Comparison of ENCODE assay signal across 1 cellular context in the genomic region with DNA sequence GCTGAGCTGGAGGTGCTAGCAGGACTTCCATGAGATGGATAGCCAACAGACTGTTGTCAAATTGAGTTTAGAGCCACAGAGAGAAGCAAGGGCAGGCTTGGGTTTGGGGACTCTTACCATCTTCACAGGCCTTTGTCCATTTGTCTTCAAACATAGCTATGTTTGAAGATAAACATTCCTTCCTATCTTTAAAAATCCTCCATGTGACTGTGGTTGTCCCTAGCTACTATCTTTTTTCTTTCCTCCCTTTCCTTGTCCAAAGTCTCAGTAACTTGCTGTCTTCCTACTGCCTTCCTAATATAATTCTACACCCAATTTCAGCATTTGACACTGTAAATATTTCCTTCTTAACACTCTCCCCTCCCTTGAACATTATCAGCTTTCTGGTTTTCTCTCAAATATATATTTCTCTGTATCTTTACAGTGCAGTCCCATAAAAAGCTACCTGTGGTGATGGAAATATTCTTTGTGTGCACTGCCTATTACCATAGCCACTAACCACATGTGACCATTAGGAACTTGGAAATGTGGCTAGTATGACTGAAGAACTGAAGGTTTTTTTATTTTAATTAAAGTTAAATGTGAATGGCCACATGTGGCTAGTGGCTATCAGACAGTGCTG.
TF ChIP-seq lines count a peak whose summit lies in the region.

No MANE protein-coding gene starts in this region.

TF ChIP-seq in HepG2, 621 proteins besides CTCF, POLR2A, EP300 and RAD21:
- TF ChIP-seq SOX13 (IDR thresholded peaks at IDR 0.05): no peak
- peak in 1 of 2 experiments; percentile 34; a peak in 1 of 4 replicates for TF ChIP-seq SOX13 (CRISPR knock-in tag; conservative IDR thresholded peaks at IDR 0.05 in 1 of 2, IDR thresholded peaks at IDR 0.05 in 1 of 2)
- no peak for TF ChIP-seq SMAD9 (CRISPR knock-in tag; IDR thresholded peaks at IDR 0.05)
- TF ChIP-seq TMF1 (CRISPR knock-in tag; IDR thresholded peaks at IDR 0.05; ENCODE audit: low read depth): no peak
- TF ChIP-seq ESRRA (CRISPR knock-in tag; IDR thresholded peaks at IDR 0.05; ENCODE audit: low read depth): no peak
- no peak for TF ChIP-seq KAT7 (CRISPR knock-in tag; IDR thresholded peaks at IDR 0.05; ENCODE audit: borderline replicate concordance)
- TF ChIP-seq SMYD3 (CRISPR knock-in tag; IDR thresholded peaks at IDR 0.05): no peak
- TF ChIP-seq ARHGAP35 (CRISPR knock-in tag; IDR thresholded peaks at IDR 0.05; ENCODE audit: borderline replicate concordance): no peak
- TF ChIP-seq AGO2 (optimal IDR thresholded peaks at IDR 0.05; ENCODE audit: low read depth, low read length): peak; percentile 31
- TF ChIP-seq ELF3 (CRISPR knock-in tag; IDR thresholded peaks at IDR 0.05): peak; percentile 38; the same call in 1 of the 2 replicates
- TF ChIP-seq ZMYM4 (CRISPR knock-in tag; IDR thresholded peaks at IDR 0.05): 0 out of 2 replicates have a peak, but pooled peaks have one; percentile 41
- no peak for TF ChIP-seq YY1 (IDR thresholded peaks at IDR 0.05; ENCODE audit: insufficient read depth, insufficient replicate concordance, low read depth, low read length)
- no peak for TF ChIP-seq ZNF790 (CRISPR knock-in tag; IDR thresholded peaks at IDR 0.05; ENCODE audit: borderline replicate concordance)
- TF ChIP-seq GABPB1 (CRISPR knock-in tag; IDR thresholded peaks at IDR 0.05): no peak
- TF ChIP-seq ARNT2 (CRISPR knock-in tag; IDR thresholded peaks at IDR 0.05; ENCODE audit: low read depth): no peak
- TF ChIP-seq GATA4 (IDR thresholded peaks at IDR 0.05; ENCODE audit: borderline replicate concordance, low read depth): no peak
- TF ChIP-seq ZNF83 (CRISPR knock-in tag; IDR thresholded peaks at IDR 0.05; ENCODE audit: borderline replicate concordance): no peak
- no peak for TF ChIP-seq MED1 (CRISPR knock-in tag; IDR thresholded peaks at IDR 0.05)
- no peak for TF ChIP-seq LCORL (IDR thresholded peaks at IDR 0.05)
- peak; percentile 63 for TF ChIP-seq LCORL (CRISPR knock-in tag; IDR thresholded peaks at IDR 0.05)
- TF ChIP-seq, protein P1, sequence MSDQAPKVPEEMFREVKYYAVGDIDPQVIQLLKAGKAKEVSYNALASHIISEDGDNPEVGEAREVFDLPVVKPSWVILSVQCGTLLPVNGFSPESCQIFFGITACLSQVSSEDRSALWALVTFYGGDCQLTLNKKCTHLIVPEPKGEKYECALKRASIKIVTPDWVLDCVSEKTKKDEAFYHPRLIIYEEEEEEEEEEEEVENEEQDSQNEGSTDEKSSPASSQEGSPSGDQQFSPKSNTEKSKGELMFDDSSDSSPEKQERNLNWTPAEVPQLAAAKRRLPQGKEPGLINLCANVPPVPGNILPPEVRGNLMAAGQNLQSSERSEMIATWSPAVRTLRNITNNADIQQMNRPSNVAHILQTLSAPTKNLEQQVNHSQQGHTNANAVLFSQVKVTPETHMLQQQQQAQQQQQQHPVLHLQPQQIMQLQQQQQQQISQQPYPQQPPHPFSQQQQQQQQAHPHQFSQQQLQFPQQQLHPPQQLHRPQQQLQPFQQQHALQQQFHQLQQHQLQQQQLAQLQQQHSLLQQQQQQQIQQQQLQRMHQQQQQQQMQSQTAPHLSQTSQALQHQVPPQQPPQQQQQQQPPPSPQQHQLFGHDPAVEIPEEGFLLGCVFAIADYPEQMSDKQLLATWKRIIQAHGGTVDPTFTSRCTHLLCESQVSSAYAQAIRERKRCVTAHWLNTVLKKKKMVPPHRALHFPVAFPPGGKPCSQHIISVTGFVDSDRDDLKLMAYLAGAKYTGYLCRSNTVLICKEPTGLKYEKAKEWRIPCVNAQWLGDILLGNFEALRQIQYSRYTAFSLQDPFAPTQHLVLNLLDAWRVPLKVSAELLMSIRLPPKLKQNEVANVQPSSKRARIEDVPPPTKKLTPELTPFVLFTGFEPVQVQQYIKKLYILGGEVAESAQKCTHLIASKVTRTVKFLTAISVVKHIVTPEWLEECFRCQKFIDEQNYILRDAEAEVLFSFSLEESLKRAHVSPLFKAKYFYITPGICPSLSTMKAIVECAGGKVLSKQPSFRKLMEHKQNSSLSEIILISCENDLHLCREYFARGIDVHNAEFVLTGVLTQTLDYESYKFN (CRISPR knock-in tag; conservative IDR thresholded peaks at IDR 0.05): peak; percentile 33
- TF ChIP-seq ZNF710 (CRISPR knock-in tag; IDR thresholded peaks at IDR 0.05; ENCODE audit: borderline replicate concordance): no peak
- no peak for TF ChIP-seq SRSF9 (IDR thresholded peaks at IDR 0.05; ENCODE audit: borderline replicate concordance, insufficient read depth, low read depth, low read length, poor library complexity, severe bottlenecking)
- TF ChIP-seq CREB3 (CRISPR knock-in tag; IDR thresholded peaks at IDR 0.05): no peak
- TF ChIP-seq ZNF326 (CRISPR knock-in tag; IDR thresholded peaks at IDR 0.05; ENCODE audit: borderline replicate concordance): no peak
- TF ChIP-seq, protein P2, sequence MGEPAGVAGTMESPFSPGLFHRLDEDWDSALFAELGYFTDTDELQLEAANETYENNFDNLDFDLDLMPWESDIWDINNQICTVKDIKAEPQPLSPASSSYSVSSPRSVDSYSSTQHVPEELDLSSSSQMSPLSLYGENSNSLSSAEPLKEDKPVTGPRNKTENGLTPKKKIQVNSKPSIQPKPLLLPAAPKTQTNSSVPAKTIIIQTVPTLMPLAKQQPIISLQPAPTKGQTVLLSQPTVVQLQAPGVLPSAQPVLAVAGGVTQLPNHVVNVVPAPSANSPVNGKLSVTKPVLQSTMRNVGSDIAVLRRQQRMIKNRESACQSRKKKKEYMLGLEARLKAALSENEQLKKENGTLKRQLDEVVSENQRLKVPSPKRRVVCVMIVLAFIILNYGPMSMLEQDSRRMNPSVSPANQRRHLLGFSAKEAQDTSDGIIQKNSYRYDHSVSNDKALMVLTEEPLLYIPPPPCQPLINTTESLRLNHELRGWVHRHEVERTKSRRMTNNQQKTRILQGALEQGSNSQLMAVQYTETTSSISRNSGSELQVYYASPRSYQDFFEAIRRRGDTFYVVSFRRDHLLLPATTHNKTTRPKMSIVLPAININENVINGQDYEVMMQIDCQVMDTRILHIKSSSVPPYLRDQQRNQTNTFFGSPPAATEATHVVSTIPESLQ (CRISPR knock-in tag; conservative IDR thresholded peaks at IDR 0.05): no peak
- no peak for TF ChIP-seq ZNF780A (CRISPR knock-in tag; IDR thresholded peaks at IDR 0.05)
